Comparison of ENCODE assay signal across 1 cellular context in the genomic region with DNA sequence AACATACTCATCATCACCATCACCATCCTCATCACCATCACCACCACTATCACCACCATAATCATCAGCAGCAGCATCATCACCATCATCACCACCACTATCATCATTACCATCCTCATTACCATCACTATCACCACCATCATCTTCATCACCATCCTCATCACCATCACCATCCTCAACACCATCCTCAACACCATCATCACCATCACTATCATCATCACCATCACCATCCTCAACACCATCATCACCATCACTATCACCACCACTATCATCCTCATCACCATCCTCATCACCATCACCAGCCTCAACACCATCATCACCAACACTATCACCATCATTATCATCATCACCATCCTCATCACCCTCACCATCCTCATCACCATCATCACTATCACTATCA.
TF ChIP-seq lines count a peak whose summit lies in the region.

No MANE protein-coding gene starts in this region.

TF ChIP-seq in HEK293, 187 proteins besides CTCF, POLR2A, EP300 and RAD21 (continued from another document):
- TF ChIP-seq EGR2 (tag by site-specific recombination; IDR thresholded peaks at IDR 0.05; ENCODE audit: low read depth) = no peak
